In the genomic region with DNA sequence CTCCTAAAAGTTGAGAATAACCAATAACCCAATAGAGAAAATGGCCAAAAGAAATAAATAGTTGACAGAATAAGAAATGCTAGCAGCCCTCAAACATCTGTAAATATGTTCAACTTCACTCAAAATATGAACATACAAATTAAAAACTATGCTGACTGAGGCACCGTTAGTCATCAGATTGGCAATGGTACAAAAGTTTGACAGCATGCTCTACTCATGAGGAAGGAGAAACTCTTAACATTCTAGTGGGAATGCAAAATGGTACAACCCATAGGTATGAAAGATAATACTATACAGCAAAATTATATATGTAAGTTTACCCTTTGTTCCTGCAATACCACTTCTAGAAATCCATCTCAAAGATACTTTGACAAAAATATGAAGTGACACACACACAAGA, we compare ENCODE assay signal across 19 cellular contexts. TPM values are rescaled to one million over a fixed set of nuclear protein-coding genes. Genes with fewer than 3 reads are reported as not detected.
DNase-seq lines count a peak whose midpoint lies in the region; ATAC-seq, FAIRE-seq and TF ChIP-seq lines count a peak whose summit lies in the region.
"Had no signal": no experiment of that assay in that cellular context is flagged by ENCODE, and none has a peak within 500 bp of the region (broad histone marks: within the 10 kb centered on the region; RNA-seq: fewer than 3 reads in every experiment).

No MANE protein-coding gene starts in this region.

- ATAC-seq in stimulated activated naive CD8-positive, alpha-beta T cell treated with anti-CD3 and anti-CD28 coated beads, Interleukin-15, amount 100 ng/mL, for 72 hours: no peak
- ATAC-seq in HG02870 (IDR thresholded peaks at IDR 0.05; ENCODE audit: unreplicated experiment): no peak
- ATAC-seq in HG03342 (IDR thresholded peaks at IDR 0.05; ENCODE audit: unreplicated experiment): no peak
- ATAC-seq in HG02970 (IDR thresholded peaks at IDR 0.05; ENCODE audit: low FRiP score, unreplicated experiment): no peak
- ATAC-seq: right lobe of liver had no signal

- H3K27me3 Mint-ChIP-seq in stimulated activated naive CD8-positive, alpha-beta T cell treated with anti-CD3 and anti-CD28 coated beads, Interleukin-15, Interleukin-2, amounts not matched to agents 100 ng/mL and 50 ng/mL, for 24 hours: peaks cover 45% of the 10 kb centered on the region
- H3K27me3 Mint-ChIP-seq in stimulated activated naive CD8-positive, alpha-beta T cell treated with anti-CD3 and anti-CD28 coated beads, Interleukin-15, amount 100 ng/mL, for 72 hours: peaks cover 29% of the 10 kb centered on the region
- H3K27me3 Mint-ChIP-seq in brain: peaks cover 46% of the 10 kb centered on the region

- H3K27ac Mint-ChIP-seq in stimulated activated naive CD8-positive, alpha-beta T cell treated with anti-CD3 and anti-CD28 coated beads, Interleukin-15, Interleukin-2, amounts not matched to agents 100 ng/mL and 50 ng/mL, for 24 hours: no peak overlapping the region
- peak overlapping the region in 1 of 2 donors; percentile 35 for H3K27ac Mint-ChIP-seq in stimulated activated naive CD8-positive, alpha-beta T cell treated with anti-CD3 and anti-CD28 coated beads, Interleukin-15, amount 100 ng/mL, for 72 hours
- H3K27ac Mint-ChIP-seq in brain: no peak overlapping the region

- H3K9me3 Mint-ChIP-seq in stimulated activated naive CD8-positive, alpha-beta T cell treated with anti-CD3 and anti-CD28 coated beads, Interleukin-15, Interleukin-2, amounts not matched to agents 100 ng/mL and 50 ng/mL, for 24 hours: no peaks in the 10 kb centered on the region
- no peaks in the 10 kb centered on the region for H3K9me3 Mint-ChIP-seq in stimulated activated naive CD8-positive, alpha-beta T cell treated with anti-CD3 and anti-CD28 coated beads, Interleukin-15, amount 100 ng/mL, for 72 hours
- H3K9me3 Mint-ChIP-seq in brain: peaks cover 0 to 5% (median 0%) of the 10 kb centered on the region in 5 experiments

- H3K36me3 Mint-ChIP-seq in stimulated activated naive CD8-positive, alpha-beta T cell treated with anti-CD3 and anti-CD28 coated beads, Interleukin-15, Interleukin-2, amounts not matched to agents 100 ng/mL and 50 ng/mL, for 24 hours (ENCODE audit: low read depth): peaks cover 23% of the 10 kb centered on the region
- H3K36me3 Mint-ChIP-seq in brain: peaks cover 23% of the 10 kb centered on the region

- H3K4me3 Mint-ChIP-seq in stimulated activated naive CD8-positive, alpha-beta T cell treated with anti-CD3 and anti-CD28 coated beads, Interleukin-15, Interleukin-2, amounts not matched to agents 100 ng/mL and 50 ng/mL, for 24 hours: peak overlapping the region; percentile 35
- peak overlapping the region in 1 of 2 donors; percentile 18 for H3K4me3 Mint-ChIP-seq in stimulated activated naive CD8-positive, alpha-beta T cell treated with anti-CD3 and anti-CD28 coated beads, Interleukin-15, amount 100 ng/mL, for 72 hours
- H3K4me3 Mint-ChIP-seq in brain: peak overlapping the region in 4 of 5 experiments; percentile 57 to 64 (median 63)

- no peak for FAIRE-seq in GM19239 (lab: Jason Lieb, UNC)
- FAIRE-seq: urothelium cell line had no signal

- H3K4me1 Mint-ChIP-seq in stimulated activated naive CD8-positive, alpha-beta T cell treated with anti-CD3 and anti-CD28 coated beads, Interleukin-15, Interleukin-2, amounts not matched to agents 100 ng/mL and 50 ng/mL, for 24 hours (ENCODE audit: low read depth): peaks cover 35% of the 10 kb centered on the region
- H3K4me1 Mint-ChIP-seq in stimulated activated naive CD8-positive, alpha-beta T cell treated with anti-CD3 and anti-CD28 coated beads, Interleukin-15, amount 100 ng/mL, for 72 hours: peaks cover 52% of the 10 kb centered on the region
- H3K4me1 Mint-ChIP-seq in brain: peaks cover 32% of the 10 kb centered on the region

- no peak for TF ChIP-seq CTCF in brain (conservative IDR thresholded peaks at IDR 0.05)

- DNase-seq in stimulated activated naive CD8-positive, alpha-beta T cell treated with anti-CD3 and anti-CD28 coated beads, Interleukin-15, amount 100 ng/mL, for 72 hours: no peak
- DNase-seq in glomerular visceral epithelial cell (ENCODE audit: extremely low spot score) (peak; percentile 24), GM19239 (ENCODE audit: insufficient read length, low spot score) (no peak)
- DNase-seq: activated CD4-positive, CD25-positive, alpha-beta regulatory T cell; cortex of kidney; DMS79; hypothalamus; kidney glomerular epithelial cell; mesendoderm; NCI-H1930; right lobe of liver; SHP77 treated with DMSO at 0.1 percent for 48 hours had no signal

RNA-seq across cellular contexts. Expression of gene ZSCAN12, which starts 1.6 kb away (rescaled TPM):
- 4.1 TPM for polyA plus RNA-seq in brain (ENCODE audit: insufficient read depth, low read depth, low replicate concordance)

RNA-seq across cellular contexts. Expression of gene ZSCAN23, which starts 42.1 kb away (rescaled TPM):
- polyA plus RNA-seq in brain (ENCODE audit: insufficient read depth, low read depth, low replicate concordance): 2.4 TPM
- polyA plus RNA-seq: CD14-positive monocyte had no signal

RNA-seq across cellular contexts. Expression of gene ZKSCAN3, which starts 51.4 kb away (rescaled TPM):
- 3.7 TPM for polyA plus RNA-seq in brain (ENCODE audit: insufficient read depth, low read depth, low replicate concordance)
